1 cellular context compared by ENCODE assay signal in the genomic region with DNA sequence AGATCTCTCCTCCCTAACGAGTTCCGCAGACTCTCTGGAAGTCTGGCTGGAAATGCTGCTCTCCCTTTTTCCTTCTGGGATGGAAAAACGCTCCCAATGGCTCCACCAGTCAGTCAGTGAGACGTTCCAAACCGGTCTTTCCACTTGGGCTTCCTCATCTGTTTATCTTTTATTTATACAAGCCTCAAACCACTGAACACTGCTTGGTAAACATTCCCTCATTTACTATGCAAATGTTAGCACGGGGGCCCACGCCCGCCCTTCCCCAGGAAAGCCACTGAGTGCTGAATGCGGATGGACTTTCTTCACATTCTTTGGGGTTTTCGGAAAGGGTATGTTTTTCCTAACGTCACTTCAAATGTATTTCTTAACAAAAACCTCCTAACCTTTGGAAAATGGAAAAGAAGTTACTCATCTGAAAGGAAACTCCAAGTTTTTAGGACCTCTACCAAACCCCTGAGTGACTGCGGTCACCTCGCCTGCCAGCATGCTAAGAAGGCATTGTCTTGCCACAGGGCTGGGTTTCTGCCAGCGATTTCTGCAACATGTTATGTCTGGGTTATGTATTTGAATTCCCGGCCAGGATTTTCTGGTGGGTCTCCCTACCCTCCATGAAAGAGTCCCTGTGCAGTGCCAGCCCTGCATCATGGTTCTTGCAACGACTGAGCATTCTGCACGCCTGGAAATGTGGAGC.
TF ChIP-seq lines count a peak whose summit lies in the region.

No MANE protein-coding gene starts in this region.

TF ChIP-seq in K562, 482 proteins besides CTCF, POLR2A, EP300 and RAD21:
- no peak for TF ChIP-seq ZNF584 (CRISPR knock-in tag; IDR thresholded peaks at IDR 0.05; ENCODE audit: low read depth)
- no peak for TF ChIP-seq NR1H2 (CRISPR knock-in tag; IDR thresholded peaks at IDR 0.05)
- TF ChIP-seq, protein P1, sequence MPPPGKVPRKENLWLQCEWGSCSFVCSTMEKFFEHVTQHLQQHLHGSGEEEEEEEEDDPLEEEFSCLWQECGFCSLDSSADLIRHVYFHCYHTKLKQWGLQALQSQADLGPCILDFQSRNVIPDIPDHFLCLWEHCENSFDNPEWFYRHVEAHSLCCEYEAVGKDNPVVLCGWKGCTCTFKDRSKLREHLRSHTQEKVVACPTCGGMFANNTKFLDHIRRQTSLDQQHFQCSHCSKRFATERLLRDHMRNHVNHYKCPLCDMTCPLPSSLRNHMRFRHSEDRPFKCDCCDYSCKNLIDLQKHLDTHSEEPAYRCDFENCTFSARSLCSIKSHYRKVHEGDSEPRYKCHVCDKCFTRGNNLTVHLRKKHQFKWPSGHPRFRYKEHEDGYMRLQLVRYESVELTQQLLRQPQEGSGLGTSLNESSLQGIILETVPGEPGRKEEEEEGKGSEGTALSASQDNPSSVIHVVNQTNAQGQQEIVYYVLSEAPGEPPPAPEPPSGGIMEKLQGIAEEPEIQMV (tag; conservative IDR thresholded peaks at IDR 0.05; ENCODE audit: low read depth), result no peak
- TF ChIP-seq CBX2 (IDR thresholded peaks at IDR 0.05; ENCODE audit: insufficient read depth, low read length, poor library complexity, severe bottlenecking), result peak; percentile 42
- TF ChIP-seq TAF7 (tag; IDR thresholded peaks at IDR 0.05), result no peak
- no peak for TF ChIP-seq SUPT5H (IDR thresholded peaks at IDR 0.05)
- no peak for TF ChIP-seq ZNF444 (CRISPR knock-in tag; IDR thresholded peaks at IDR 0.05)
- TF ChIP-seq PHF20 (IDR thresholded peaks at IDR 0.05; ENCODE audit: partially characterized antibody), result no peak
- TF ChIP-seq SRSF9 (IDR thresholded peaks at IDR 0.05; ENCODE audit: borderline replicate concordance, low read depth, low read length), result no peak
- TF ChIP-seq, protein P2, sequence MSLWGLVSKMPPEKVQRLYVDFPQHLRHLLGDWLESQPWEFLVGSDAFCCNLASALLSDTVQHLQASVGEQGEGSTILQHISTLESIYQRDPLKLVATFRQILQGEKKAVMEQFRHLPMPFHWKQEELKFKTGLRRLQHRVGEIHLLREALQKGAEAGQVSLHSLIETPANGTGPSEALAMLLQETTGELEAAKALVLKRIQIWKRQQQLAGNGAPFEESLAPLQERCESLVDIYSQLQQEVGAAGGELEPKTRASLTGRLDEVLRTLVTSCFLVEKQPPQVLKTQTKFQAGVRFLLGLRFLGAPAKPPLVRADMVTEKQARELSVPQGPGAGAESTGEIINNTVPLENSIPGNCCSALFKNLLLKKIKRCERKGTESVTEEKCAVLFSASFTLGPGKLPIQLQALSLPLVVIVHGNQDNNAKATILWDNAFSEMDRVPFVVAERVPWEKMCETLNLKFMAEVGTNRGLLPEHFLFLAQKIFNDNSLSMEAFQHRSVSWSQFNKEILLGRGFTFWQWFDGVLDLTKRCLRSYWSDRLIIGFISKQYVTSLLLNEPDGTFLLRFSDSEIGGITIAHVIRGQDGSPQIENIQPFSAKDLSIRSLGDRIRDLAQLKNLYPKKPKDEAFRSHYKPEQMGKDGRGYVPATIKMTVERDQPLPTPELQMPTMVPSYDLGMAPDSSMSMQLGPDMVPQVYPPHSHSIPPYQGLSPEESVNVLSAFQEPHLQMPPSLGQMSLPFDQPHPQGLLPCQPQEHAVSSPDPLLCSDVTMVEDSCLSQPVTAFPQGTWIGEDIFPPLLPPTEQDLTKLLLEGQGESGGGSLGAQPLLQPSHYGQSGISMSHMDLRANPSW (CRISPR knock-in tag; IDR thresholded peaks at IDR 0.05), result no peak
- TF ChIP-seq EZH2 (IDR thresholded peaks at IDR 0.05; ENCODE audit: borderline replicate concordance, low read depth, low read length), result 0 out of 2 replicates have a peak, but pooled peaks have one; percentile 6
TF ChIP-seq in K562: peak in this region for 2.
